14 cellular contexts compared by ENCODE assay signal in the genomic region with DNA sequence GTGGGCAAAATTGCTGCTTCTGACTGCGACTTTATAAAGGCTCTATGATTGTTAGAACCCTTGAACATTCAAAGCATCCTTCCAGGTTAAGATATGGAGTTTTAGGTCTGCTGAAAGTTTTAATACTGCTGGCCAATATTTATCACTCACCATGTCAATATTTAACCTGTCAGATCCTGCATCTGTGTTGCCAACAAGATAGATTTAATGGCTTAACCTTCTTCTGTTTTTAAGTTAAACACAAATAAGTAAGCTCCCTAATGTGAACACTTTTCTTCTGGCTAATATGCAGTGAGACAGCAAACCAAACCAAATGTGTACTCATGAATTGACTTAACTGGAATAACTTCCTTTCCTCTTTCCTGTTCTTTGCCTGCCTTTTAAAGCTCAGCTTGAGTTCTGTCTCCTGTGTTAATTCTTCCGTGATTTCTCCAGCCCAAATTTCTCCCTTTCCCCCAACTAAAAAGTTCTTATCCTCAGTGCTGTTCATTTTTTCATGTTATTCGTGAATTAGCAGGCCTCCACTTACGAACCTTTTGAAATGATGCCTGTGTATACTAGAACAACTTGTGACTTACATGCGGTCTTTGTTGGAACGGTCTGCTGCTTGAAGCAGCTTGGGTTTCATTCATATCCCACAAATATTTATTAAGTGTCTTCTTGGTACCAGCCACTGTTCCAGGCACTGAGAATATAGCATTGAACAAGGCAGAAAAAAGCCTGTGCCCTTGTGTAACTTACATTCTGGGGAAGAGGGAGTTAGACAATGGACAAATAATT. TPM values are rescaled to one million over a fixed set of nuclear protein-coding genes. Genes with fewer than 3 reads are reported as not detected.
DNase-seq lines count a peak whose midpoint lies in the region; ATAC-seq and TF ChIP-seq lines count a peak whose summit lies in the region.
"Had no signal": no experiment of that assay in that cellular context is flagged by ENCODE, and none has a peak within 500 bp of the region (broad histone marks: within the 10 kb centered on the region; RNA-seq: fewer than 3 reads in every experiment).

No MANE protein-coding gene starts in this region.

- CTCF ChIA-PET in HEK293 (lab: Yijun Ruan, JAX), result interaction anchor here (0.7 kb wide), 1 partner anchor 66 kb away, joined by 6 read pairs; no protein-coding TSS in a partner anchor

- POLR2A ChIA-PET in HEK293 (lab: Yijun Ruan, JAX), result no interaction called here

- intact Hi-C loops in body of pancreas (cut with DNase I), result no loop called here
- intact Hi-C loops in mucosa of descending colon (cut with DNase I, micrococcal nuclease), result no loop called here
- intact Hi-C loops in transverse colon (cut with DNase I; ENCODE audit: low total_unique reads), result no loop called here

- H3K4me3 ChIP-seq in HEK293 (ENCODE audit: low read depth, low read length) (no peak overlapping the region), body of pancreas (no peak overlapping the region), mucosa of descending colon (no peak overlapping the region), transverse colon (no peak overlapping the region)
- H3K4me3 ChIP-seq: ascending aorta had no signal

- ATAC-seq in body of pancreas (no peak), mucosa of descending colon (peak; percentile 4)
- ATAC-seq: activated CD4-positive, CD25-positive, alpha-beta regulatory T cell treated with anti-CD3 and anti-CD28 coated beads, Interleukin-2, amount 50 U/mL, for 24 hours had no signal

- peaks cover 53% of the 10 kb centered on the region for H3K4me1 Mint-ChIP-seq in T-helper 2 cell treated with Interferon-gamma antibody and Interleukin-4, amounts not matched to agents 5 μg/mL and 100 μg/mL, for 36 hours (ENCODE audit: low read depth)

- no peak for TF ChIP-seq EP300 in transverse colon (IDR thresholded peaks at IDR 0.05; ENCODE audit: low read depth)

- no peaks in the 10 kb centered on the region for H3K9me3 Mint-ChIP-seq in T-helper 2 cell treated with Interferon-gamma antibody and Interleukin-4, amounts not matched to agents 5 μg/mL and 100 μg/mL, for 36 hours
- H3K9me3 Mint-ChIP-seq: T-helper 1 cell treated with Interleukin-12 subunit alpha and Interleukin-12 subunit beta and Interleukin-4 antibody, amounts not matched to agents 30 μg/mL and 1 μg/mL, for 36 hours had no signal

- WGBS in body of pancreas, 2 donors, result 45 to 51% methylated on average over 6 of the region's 6 CpGs
- 61 to 67% methylated on average over 5 to 6 of the region's 6 CpGs for WGBS in transverse colon (ENCODE audit: low coverage in 1 of 2), 2 donors

- no peaks in the 10 kb centered on the region for H3K9me3 ChIP-seq in HEK293 (ENCODE audit: control insufficient read depth, insufficient read depth, low read depth, low read length)
- H3K9me3 ChIP-seq in body of pancreas, result no peaks in the 10 kb centered on the region
- no peaks in the 10 kb centered on the region for H3K9me3 ChIP-seq in mucosa of descending colon
- H3K9me3 ChIP-seq in transverse colon, result no peaks in the 10 kb centered on the region
- H3K9me3 ChIP-seq: ascending aorta, BE2C had no signal

- H3K27ac Mint-ChIP-seq in T-helper 2 cell treated with Interferon-gamma antibody and Interleukin-4, amounts not matched to agents 5 μg/mL and 100 μg/mL, for 36 hours, result no peak overlapping the region

- TF ChIP-seq POLR2A in body of pancreas (IDR thresholded peaks at IDR 0.05) (no peak), transverse colon (IDR thresholded peaks at IDR 0.05) (no peak)

- H3K27me3 Mint-ChIP-seq in T-helper 2 cell treated with Interferon-gamma antibody and Interleukin-4, amounts not matched to agents 5 μg/mL and 100 μg/mL, for 36 hours (ENCODE audit: low read depth), result peaks cover 48% of the 10 kb centered on the region

- no peaks in the 10 kb centered on the region for H3K36me3 ChIP-seq in HEK293 (ENCODE audit: control insufficient read depth in 2 of 2, insufficient read depth in 1 of 2, low read length in 2 of 2)
- H3K36me3 ChIP-seq in body of pancreas (replicated peaks in 1 of 2; ENCODE audit: insufficient read depth in 1 of 2, low read depth in 2 of 2), result no peaks in the 10 kb centered on the region
- no peaks in the 10 kb centered on the region for H3K36me3 ChIP-seq in mucosa of descending colon (ENCODE audit: low read depth)
- no peaks in the 10 kb centered on the region for H3K36me3 ChIP-seq in transverse colon
- H3K36me3 ChIP-seq: ascending aorta had no signal

- TF ChIP-seq CTCF in HEK293 (tag by site-specific recombination; IDR thresholded peaks at IDR 0.05) (no peak), body of pancreas (IDR thresholded peaks at IDR 0.05) (no peak), mucosa of descending colon (IDR thresholded peaks at IDR 0.05) (no peak), transverse colon (IDR thresholded peaks at IDR 0.05) (no peak)

- H3K4me3 Mint-ChIP-seq in T-helper 2 cell treated with Interferon-gamma antibody and Interleukin-4, amounts not matched to agents 5 μg/mL and 100 μg/mL, for 36 hours, result no peak overlapping the region

- peaks cover 4% of the 10 kb centered on the region for H3K36me3 Mint-ChIP-seq in T-helper 2 cell treated with Interferon-gamma antibody and Interleukin-4, amounts not matched to agents 5 μg/mL and 100 μg/mL, for 36 hours (ENCODE audit: low read depth)

- in situ Hi-C loops in transverse colon (cut with MboI; ENCODE audit: low pct_ligation_motif_present in 1 of 4, low pct_unique_long_range_greater_than_20kb in 1 of 4, low sequenced_read_pairs in 3 of 4), result no loop called here

- no peak for DNase-seq in body of pancreas
- no peak for DNase-seq in mucosa of descending colon
- DNase-seq in transverse colon, result no peak
- no peak for DNase-seq in T-helper 2 cell treated with Interferon-gamma antibody and Interleukin-4, amounts not matched to agents 5 μg/mL and 100 μg/mL, for 36 hours (ENCODE audit: low spot score)
- DNase-seq in HPDE6-E6E7 (ENCODE audit: extremely low spot score), result no peak
- no peak for DNase-seq in NCI-H748 (lab: John Stamatoyannopoulos, UW; ENCODE audit: unreplicated experiment)
- DNase-seq: activated effector memory CD4-positive, alpha-beta T cell treated with anti-CD3 and anti-CD28 coated beads, Interleukin-2, amount 50 U/mL, for 16 hours; NCI-H1048; stimulated activated CD4-positive, alpha-beta T cell treated with anti-CD3 and anti-CD28 coated beads, Interleukin-2, amount 100 ng/mL, for 48 hours had no signal

- H3K27ac ChIP-seq in HEK293 (ENCODE audit: extremely low read depth, low read depth, low read length), result no peak overlapping the region; the same call in 1 of the 2 replicates
- peak overlapping the region; percentile 1 to 57 (median 42) for H3K27ac ChIP-seq in body of pancreas
- peak overlapping the region; percentile 51 to 58 (median 58) for H3K27ac ChIP-seq in transverse colon
- H3K27ac ChIP-seq: ascending aorta had no signal

- no peaks in the 10 kb centered on the region for H3K27me3 ChIP-seq in body of pancreas
- H3K27me3 ChIP-seq in transverse colon, result no peaks in the 10 kb centered on the region
- H3K27me3 ChIP-seq: ascending aorta, BE2C had no signal

- H3K4me1 ChIP-seq in HEK293 (ENCODE audit: control insufficient read depth, insufficient read depth, low read length) (peaks cover 29% of the 10 kb centered on the region), body of pancreas (peaks cover 53% of the 10 kb centered on the region), mucosa of descending colon (ENCODE audit: low read depth) (peaks cover 34% of the 10 kb centered on the region), transverse colon (peaks cover 6 to 42% (median 23%) of the 10 kb centered on the region in 4 donors)

TF ChIP-seq in HEK293, 187 proteins besides CTCF, POLR2A, EP300 and RAD21:
- TF ChIP-seq, protein P1, sequence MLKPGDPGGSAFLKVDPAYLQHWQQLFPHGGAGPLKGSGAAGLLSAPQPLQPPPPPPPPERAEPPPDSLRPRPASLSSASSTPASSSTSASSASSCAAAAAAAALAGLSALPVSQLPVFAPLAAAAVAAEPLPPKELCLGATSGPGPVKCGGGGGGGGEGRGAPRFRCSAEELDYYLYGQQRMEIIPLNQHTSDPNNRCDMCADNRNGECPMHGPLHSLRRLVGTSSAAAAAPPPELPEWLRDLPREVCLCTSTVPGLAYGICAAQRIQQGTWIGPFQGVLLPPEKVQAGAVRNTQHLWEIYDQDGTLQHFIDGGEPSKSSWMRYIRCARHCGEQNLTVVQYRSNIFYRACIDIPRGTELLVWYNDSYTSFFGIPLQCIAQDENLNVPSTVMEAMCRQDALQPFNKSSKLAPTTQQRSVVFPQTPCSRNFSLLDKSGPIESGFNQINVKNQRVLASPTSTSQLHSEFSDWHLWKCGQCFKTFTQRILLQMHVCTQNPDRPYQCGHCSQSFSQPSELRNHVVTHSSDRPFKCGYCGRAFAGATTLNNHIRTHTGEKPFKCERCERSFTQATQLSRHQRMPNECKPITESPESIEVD (tag by site-specific recombination; IDR thresholded peaks at IDR 0.05), result peak; percentile 57
- 0 out of 2 replicates have a peak, but pooled peaks have one; percentile 0 for TF ChIP-seq ZBTB48 (tag by site-specific recombination; IDR thresholded peaks at IDR 0.05)
- TF ChIP-seq KLF9 (tag by site-specific recombination; IDR thresholded peaks at IDR 0.05; ENCODE audit: low read depth), result no peak

RNA-seq across cellular contexts. Expression of a gene that starts 9.1 kb away (rescaled TPM):
- total RNA-seq in body of pancreas (10 to 100 TPM; 12.7 to 35.3 TPM), mucosa of descending colon (10 to 100 TPM; 12.0 to 13.2 (median 13.1) TPM), transverse colon (10 to 100 TPM in 2 of 4 donors, 1 to 10 TPM in 2; 7.8 to 29.9 (median 10.3) TPM)

RNA-seq across cellular contexts. Expression of a gene that starts 38.7 kb away (rescaled TPM):
- not detected for total RNA-seq in body of pancreas
- total RNA-seq in mucosa of descending colon, result 1 to 10 TPM in 1 of 3 donors, under 1 TPM in 2; 0.22 to 1.0 (median 0.25) TPM
- under 1 TPM in 1 of 4 donors, not detected in 3; 0.48 TPM for total RNA-seq in transverse colon
- total RNA-seq: ascending aorta had no signal
